11 cellular contexts compared by ENCODE assay signal in the genomic region with DNA sequence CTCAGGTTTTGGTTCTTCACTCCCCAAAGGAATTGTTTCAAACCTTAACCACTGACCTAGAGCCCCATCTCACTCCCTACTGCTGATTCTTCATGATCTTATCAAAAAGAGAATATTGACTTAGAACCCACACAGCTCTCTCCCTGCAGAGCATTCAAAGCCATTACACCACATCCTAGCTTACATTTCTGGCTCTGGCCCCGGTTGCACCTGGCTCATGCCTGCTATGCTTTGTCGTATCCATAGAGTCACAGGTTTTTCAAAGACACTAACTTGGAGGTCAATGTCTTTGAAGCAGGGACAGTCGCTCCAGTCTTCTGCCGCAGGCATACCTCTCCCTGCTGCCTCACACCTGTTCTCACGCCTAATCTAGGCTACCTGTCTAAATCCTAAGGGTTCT. TPM values are rescaled to one million over a fixed set of nuclear protein-coding genes. Genes with fewer than 3 reads are reported as not detected.
"Had no signal": no experiment of that assay in that cellular context is flagged by ENCODE, and none has a peak within 500 bp of the region (broad histone marks: within the 10 kb centered on the region; RNA-seq: fewer than 3 reads in every experiment).

No MANE protein-coding gene starts in this region.

- H3K27ac Mint-ChIP-seq: HFFc6 had no signal

- DNase-seq: GM23248, GOT3, H7, HFFc6 had no signal

- H3K4me1 Mint-ChIP-seq: IgD-negative memory B cell had no signal

- H3K4me1 ChIP-seq: HAP-1 had no signal

- H3K9me3 ChIP-seq: HAP-1 had no signal

- H3K9me3 Mint-ChIP-seq: HFFc6, IgD-negative memory B cell had no signal

- ATAC-seq: HCT116, HepG2, K562 had no signal

- H3K36me3 ChIP-seq: HAP-1 had no signal

- H3K27ac ChIP-seq: GM23248, HL-60 had no signal

- H2AFZ ChIP-seq: GM23248 had no signal

- H3K4me3 Mint-ChIP-seq: HFFc6, IgD-negative memory B cell had no signal

- H3K4me3 ChIP-seq: GM23248, HAP-1, K562 had no signal

- H3K36me3 Mint-ChIP-seq: IgD-negative memory B cell had no signal

- H3K9ac ChIP-seq: GM23248 had no signal

RNA-seq across cellular contexts. Expression of a gene that starts 42.7 kb away (rescaled TPM):
- total RNA-seq: GM23248, H7, HepG2, HFFc6, HT1080, K562 had no signal
